In the genomic region with DNA sequence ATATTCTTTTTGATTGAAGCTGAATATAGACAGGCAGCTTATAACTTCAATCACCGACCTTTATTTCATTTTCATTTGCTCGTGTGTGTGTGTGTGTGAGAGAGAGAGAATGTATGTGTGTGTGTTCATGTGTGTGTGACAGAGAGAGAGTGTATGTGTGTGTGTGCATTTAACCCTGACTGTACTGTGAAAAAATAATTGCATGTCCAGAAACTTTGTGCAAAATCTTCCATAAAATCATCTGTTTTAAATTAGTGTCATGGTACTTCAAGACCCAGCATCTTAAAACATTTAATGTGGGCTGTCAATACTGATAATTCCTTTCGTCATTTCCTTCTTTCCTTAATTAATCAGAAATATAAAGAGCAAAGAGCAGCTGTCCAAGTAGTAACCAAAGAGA, we compare ENCODE assay signal across 12 cellular contexts. TPM values are rescaled to one million over a fixed set of nuclear protein-coding genes. Genes with fewer than 3 reads are reported as not detected.
DNase-seq lines count a peak whose midpoint lies in the region; ATAC-seq and TF ChIP-seq lines count a peak whose summit lies in the region.
"Had no signal": no experiment of that assay in that cellular context is flagged by ENCODE, and none has a peak within 500 bp of the region (broad histone marks: within the 10 kb centered on the region; RNA-seq: fewer than 3 reads in every experiment).

No MANE protein-coding gene starts in this region.

- no peaks in the 10 kb centered on the region for H3K9me3 ChIP-seq in left lung
- no peaks in the 10 kb centered on the region for H3K9me3 ChIP-seq in subcutaneous abdominal adipose tissue (ENCODE audit: control insufficient read depth in 5 of 5, low read length in 5 of 5)

- H3K36me3 ChIP-seq in left lung = no peaks in the 10 kb centered on the region
- H3K36me3 ChIP-seq in subcutaneous abdominal adipose tissue (ENCODE audit: control insufficient read depth in 5 of 5, insufficient read depth in 5 of 5, low read length in 5 of 5) = no peaks in the 10 kb centered on the region

- intact Hi-C loops in left lung (cut with DNase I) = no loop called here

- in situ Hi-C loops in astrocyte of the cerebellum (cut with HindIII; ENCODE audit: low sequenced_read_pairs) = loop anchor here (5.0 kb wide), 1 partner anchor 34 kb away; no protein-coding TSS in a partner anchor

- TF ChIP-seq CTCF in HFF-Myc (IDR thresholded peaks at IDR 0.05; ENCODE audit: low read depth, low read length, missing control alignments) = no peak
- TF ChIP-seq CTCF in astrocyte of the cerebellum (IDR thresholded peaks at IDR 0.05; ENCODE audit: low read depth, low read length, missing control alignments) = no peak
- TF ChIP-seq CTCF in left lung (IDR thresholded peaks at IDR 0.05) = no peak

- peak overlapping the region; percentile 51 to 87 for H3K27ac ChIP-seq in left lung
- H3K27ac ChIP-seq in subcutaneous abdominal adipose tissue (ENCODE audit: low read depth, low read length) = peak overlapping the region; percentile 21
- H3K27ac ChIP-seq: epithelial cell of prostate had no signal

- H3K4me3 ChIP-seq in HFF-Myc (replicated peaks; ENCODE audit: low read depth, low read length) (peak overlapping the region; percentile 52), astrocyte of the cerebellum (ENCODE audit: low read depth, low read length) (peak overlapping the region; percentile 34), left lung (peak overlapping the region; percentile 10 to 21), subcutaneous abdominal adipose tissue (ENCODE audit: low read depth in 1 of 5, low read length in 5 of 5) (peak overlapping the region; percentile 30 to 70 (median 54))

- H3K27me3 ChIP-seq in left lung = no peaks in the 10 kb centered on the region
- H3K27me3 ChIP-seq in subcutaneous abdominal adipose tissue (ENCODE audit: control insufficient read depth in 5 of 5, insufficient read depth in 4 of 5, low read length in 5 of 5) = peaks cover 0 to 6% (median 0%) of the 10 kb centered on the region in 5 donors

- no peak for DNase-seq in HFF-Myc (ENCODE audit: extremely low read depth, low read depth)
- DNase-seq in astrocyte of the cerebellum (ENCODE audit: low read depth) = no peak
- no peak for DNase-seq in left lung
- no peak for DNase-seq in NCI-H1930 (lab: John Stamatoyannopoulos, UW)
- DNase-seq: aorta, NCI-H2029 had no signal

- ATAC-seq in left lung = peak; percentile 42
- ATAC-seq in HG03457 (IDR thresholded peaks at IDR 0.05; ENCODE audit: unreplicated experiment) = no peak
- ATAC-seq in GM18868 (IDR thresholded peaks at IDR 0.05; ENCODE audit: unreplicated experiment) = no peak
- ATAC-seq in HG03571 (IDR thresholded peaks at IDR 0.05; ENCODE audit: unreplicated experiment) = no peak
- ATAC-seq: Panc1 had no signal

- H3K9ac ChIP-seq in subcutaneous abdominal adipose tissue (ENCODE audit: low read length in 5 of 5) = peak overlapping the region in 1 of 5 donors; percentile 13

- H3K4me1 ChIP-seq in left lung (no peaks in the 10 kb centered on the region), subcutaneous abdominal adipose tissue (ENCODE audit: control insufficient read depth in 5 of 5, insufficient read depth in 5 of 5, low read length in 5 of 5) (peaks cover 0 to 2% (median 0%) of the 10 kb centered on the region in 5 donors)

RNA-seq across cellular contexts. Expression of gene DCN, which starts 1.6 kb away (rescaled TPM):
- 1,000 to 10,000 TPM in 1 of 2 donors, 100 to 1,000 TPM in 1; 966 to 1,049 TPM for total RNA-seq in left lung
